Comparison of ENCODE assay signal across 20 cellular contexts in genomic region chrX:116379854-116380253, GRCh38. TPM values are rescaled to one million over a fixed set of nuclear protein-coding genes. Genes with fewer than 3 reads are reported as not detected.
DNase-seq lines count a peak whose midpoint lies in the region; ATAC-seq, FAIRE-seq and TF ChIP-seq lines count a peak whose summit lies in the region.
"Had no signal": no experiment of that assay in that cellular context is flagged by ENCODE, and none has a peak within 500 bp of the region (broad histone marks: within the 10 kb centered on the region; RNA-seq: fewer than 3 reads in every experiment).

No MANE protein-coding gene starts in this region.

- H3K27me3 ChIP-seq in left ventricle myocardium inferior (ENCODE audit: low read depth), result no peaks in the 10 kb centered on the region
- H3K27me3 ChIP-seq in CD8-positive, alpha-beta memory T cell (ENCODE audit: insufficient read depth, low read length, poor library complexity, severe bottlenecking), result no peaks in the 10 kb centered on the region
- H3K27me3 ChIP-seq: esophagus muscularis mucosa, spleen, upper lobe of right lung had no signal

- H3K36me3 ChIP-seq in left ventricle myocardium inferior, result no peaks in the 10 kb centered on the region
- H3K36me3 ChIP-seq in CD8-positive, alpha-beta memory T cell (ENCODE audit: insufficient read depth, low read length), result no peaks in the 10 kb centered on the region
- H3K36me3 ChIP-seq: esophagus muscularis mucosa, lower lobe of right lung, spleen, upper lobe of right lung had no signal

- H3K4me1 ChIP-seq in left ventricle myocardium inferior, result no peaks in the 10 kb centered on the region
- no peaks in the 10 kb centered on the region for H3K4me1 ChIP-seq in CD8-positive, alpha-beta memory T cell (ENCODE audit: insufficient read depth, low read length)
- H3K4me1 ChIP-seq: esophagus muscularis mucosa, lower lobe of right lung, parathyroid adenoma, spleen, upper lobe of right lung had no signal

- H3K27ac ChIP-seq in left ventricle myocardium inferior (replicated peaks), result no peak overlapping the region
- no peak overlapping the region for H3K27ac ChIP-seq in CD8-positive, alpha-beta memory T cell (ENCODE audit: low read depth, low read length)
- H3K27ac ChIP-seq: esophagus muscularis mucosa, lower lobe of right lung, parathyroid adenoma, spleen, upper lobe of right lung had no signal

- no peaks in the 10 kb centered on the region for H3K27me3 Mint-ChIP-seq in CD8-positive, alpha-beta memory T cell
- H3K27me3 Mint-ChIP-seq: naive thymus-derived CD4-positive, alpha-beta T cell had no signal

- H3K36me3 Mint-ChIP-seq in CD8-positive, alpha-beta memory T cell, result no peaks in the 10 kb centered on the region
- H3K36me3 Mint-ChIP-seq: naive thymus-derived CD4-positive, alpha-beta T cell had no signal

- no peak overlapping the region for H3K27ac Mint-ChIP-seq in CD8-positive, alpha-beta memory T cell
- H3K27ac Mint-ChIP-seq: GM23338; naive thymus-derived CD4-positive, alpha-beta T cell had no signal

- H3K4me1 Mint-ChIP-seq in CD8-positive, alpha-beta memory T cell, result no peaks in the 10 kb centered on the region
- H3K4me1 Mint-ChIP-seq: naive thymus-derived CD4-positive, alpha-beta T cell had no signal

- intact Hi-C loops in left ventricle myocardium inferior (cut with micrococcal nuclease), result no loop called here

- POLR2A ChIA-PET in CD8-positive, alpha-beta memory T cell (lab: Charles Lee), result no interaction called here

- H3K9me3 Mint-ChIP-seq in CD8-positive, alpha-beta memory T cell, result peaks cover 0 to 4% (median 0%) of the 10 kb centered on the region in 5 donors
- H3K9me3 Mint-ChIP-seq: GM23338 had no signal

- CTCF ChIA-PET in CD8-positive, alpha-beta memory T cell (lab: Charles Lee), result no interaction called here

- DNase-seq in HTR-8/SVneo (ENCODE audit: insufficient read length, low spot score) (peak; percentile 0), choroid plexus epithelial cell (ENCODE audit: low read depth) (peak; percentile 13), left ventricle myocardium inferior (peak; percentile 22), urothelium cell line (ENCODE audit: low spot score) (peak; percentile 0)
- no peak for DNase-seq in CD8-positive, alpha-beta memory T cell
- DNase-seq: activated CD4-positive, alpha-beta T cell treated with anti-CD3 and anti-CD28 coated beads for 4 hours; activated naive CD4-positive, alpha-beta T cell treated with Interleukin-2 at 50 U/mL for 16 hours; dermis blood vessel endothelial cell; lower lobe of right lung; naive thymus-derived CD4-positive, alpha-beta T cell; NCI-H146; spleen; stimulated activated naive CD4-positive, alpha-beta T cell treated with Interleukin-2 at 50 U/mL for 16 hours; upper lobe of right lung had no signal

- ATAC-seq in GM21529 (IDR thresholded peaks at IDR 0.05; ENCODE audit: unreplicated experiment), result no peak
- no peak for ATAC-seq in HG03097 (IDR thresholded peaks at IDR 0.05; ENCODE audit: low FRiP score, unreplicated experiment)
- no peak for ATAC-seq in GM21381 (IDR thresholded peaks at IDR 0.05; ENCODE audit: unreplicated experiment)
- ATAC-seq: GM23338; lower lobe of right lung; naive thymus-derived CD4-positive, alpha-beta T cell; upper lobe of right lung had no signal

- H3K4me3 ChIP-seq in choroid plexus epithelial cell (ENCODE audit: low read depth, low read length) (no peak overlapping the region), left ventricle myocardium inferior (no peak overlapping the region)
- no peak overlapping the region for H3K4me3 ChIP-seq in CD8-positive, alpha-beta memory T cell (ENCODE audit: low read length)
- H3K4me3 ChIP-seq: esophagus muscularis mucosa, GM23338, lower lobe of right lung, spleen, upper lobe of right lung had no signal

- no peak overlapping the region for H3K4me3 Mint-ChIP-seq in CD8-positive, alpha-beta memory T cell
- H3K4me3 Mint-ChIP-seq: GM23338; naive thymus-derived CD4-positive, alpha-beta T cell had no signal

- TF ChIP-seq CTCF in choroid plexus epithelial cell (conservative IDR thresholded peaks at IDR 0.05; ENCODE audit: low read depth, low read length) (no peak), left ventricle myocardium inferior (IDR thresholded peaks at IDR 0.05; ENCODE audit: borderline replicate concordance) (no peak)

- no peaks in the 10 kb centered on the region for H3K9me3 ChIP-seq in left ventricle myocardium inferior (replicated peaks)
- H3K9me3 ChIP-seq in CD8-positive, alpha-beta memory T cell (ENCODE audit: low read length), result no peaks in the 10 kb centered on the region
- H3K9me3 ChIP-seq: esophagus muscularis mucosa, lower lobe of right lung, spleen, upper lobe of right lung had no signal

- FAIRE-seq in HTR-8/SVneo (lab: Jason Lieb, UNC) (no peak), urothelium cell line (lab: Jason Lieb, UNC) (no peak)

RNA-seq across cellular contexts. Expression of gene SLC6A14, which starts 56.6 kb away (rescaled TPM):
- not detected for total RNA-seq in left ventricle myocardium inferior
- total RNA-seq in CD8-positive, alpha-beta memory T cell, result not detected
- polyA plus RNA-seq in CD8-positive, alpha-beta memory T cell, result not detected
- total RNA-seq: dermis blood vessel endothelial cell; esophagus muscularis mucosa; GM23338; naive thymus-derived CD4-positive, alpha-beta T cell; spleen had no signal
- polyA plus RNA-seq: GM23338; naive thymus-derived CD4-positive, alpha-beta T cell had no signal

Comparison
In these comparisons a context has a peak if more than half of its experiments do, and no peak if none do; other contexts are left out.
1. DNase-seq: peak in HTR-8/SVneo (single experiment), choroid plexus epithelial cell (single experiment), left ventricle myocardium inferior (single experiment) and urothelium cell line (single experiment); none in CD8-positive, alpha-beta memory T cell (0 of 5).